9 cellular contexts compared by ENCODE assay signal in genomic region chr10:95290801-95291633, GRCh38. TPM values are rescaled to one million over a fixed set of nuclear protein-coding genes. Genes with fewer than 3 reads are reported as not detected.
A peak's percentile ranks its signal among the peaks of the same experiment; 100 is the strongest.
DNase-seq lines count a peak whose midpoint lies in the region; ATAC-seq, FAIRE-seq and TF ChIP-seq lines count a peak whose summit lies in the region.
"Had no signal": no experiment of that assay in that cellular context is flagged by ENCODE, and none has a peak within 500 bp of the region (broad histone marks: within the 10 kb centered on the region; RNA-seq: fewer than 3 reads in every experiment).

Gene PDLIM1 (minus strand): TSS chr10:95291003. CDS start chr10:95290915, 88 bp downstream.

- H3K27me3 ChIP-seq in BE2C (peaks cover 27% of the 10 kb centered on the region), neutrophil (peaks cover 89% of the 10 kb centered on the region)

- FAIRE-seq in frontal cortex (lab: Jason Lieb, UNC), result no peak
- FAIRE-seq: TTC549 had no signal

- H3K9me3 ChIP-seq in BE2C (no peaks in the 10 kb centered on the region), neutrophil (no peaks in the 10 kb centered on the region)

- no peaks in the 10 kb centered on the region for H3K36me3 ChIP-seq in BE2C
- H3K36me3 ChIP-seq in neutrophil, result no peaks in the 10 kb centered on the region

- no peak within 1 kb of the TSS for H3K27ac ChIP-seq in neutrophil

- TF ChIP-seq CTCF in BE2C (IDR thresholded peaks at IDR 0.05; ENCODE audit: low read depth, low read length) (no peak), neutrophil (IDR thresholded peaks at IDR 0.05) (no peak)

- DNase-seq in BE2C, result peak; percentile 22
- DNase-seq in NCI-H510A treated with DMSO at 0.1 percent for 48 hours (lab: John Stamatoyannopoulos, UW), result peak; percentile 67
- DNase-seq in activated T-cell treated with anti-CD3 and anti-CD28 coated beads, Interleukin-2, amount 50 U/mL, for 48 hours, result peak; percentile 31 to 47
- DNase-seq in frontal cortex (ENCODE audit: low spot score in 2 of 2), result peak; percentile 64 to 76
- no peak for DNase-seq in middle frontal gyrus (ENCODE audit: extremely low spot score, low spot score)

- ATAC-seq in GM18867 (IDR thresholded peaks at IDR 0.05; ENCODE audit: unreplicated experiment), result peak; percentile 46
- ATAC-seq in HG03025 (IDR thresholded peaks at IDR 0.05; ENCODE audit: low FRiP score, unreplicated experiment), result peak; percentile 36

- no peaks in the 10 kb centered on the region for H3K4me1 ChIP-seq in BE2C
- peaks cover 6 to 14% of the 10 kb centered on the region in 2 experiments for H3K4me1 ChIP-seq in neutrophil (ENCODE audit: control insufficient read depth in 1 of 2, insufficient read depth in 1 of 2, low read depth in 1 of 2, low read length in 1 of 2)

- H3K4me3 ChIP-seq in BE2C (ENCODE audit: low read depth, low read length) (peak within 1 kb of the TSS; percentile 19; the same call in 1 of the 2 replicates), neutrophil (ENCODE audit: low read depth in 1 of 2, low read length in 1 of 2) (peak within 1 kb of the TSS; percentile 31 to 60)

RNA-seq across cellular contexts. Expression of gene PDLIM1, which starts in this region (rescaled TPM):
- polyA plus RNA-seq in BE2C (2012; ENCODE audit: insufficient read depth, insufficient read length, low read depth), result 0.74 TPM
- total RNA-seq in frontal cortex, result 2.4 TPM
